Comparison of ENCODE assay signal across 8 cellular contexts in the genomic region with DNA sequence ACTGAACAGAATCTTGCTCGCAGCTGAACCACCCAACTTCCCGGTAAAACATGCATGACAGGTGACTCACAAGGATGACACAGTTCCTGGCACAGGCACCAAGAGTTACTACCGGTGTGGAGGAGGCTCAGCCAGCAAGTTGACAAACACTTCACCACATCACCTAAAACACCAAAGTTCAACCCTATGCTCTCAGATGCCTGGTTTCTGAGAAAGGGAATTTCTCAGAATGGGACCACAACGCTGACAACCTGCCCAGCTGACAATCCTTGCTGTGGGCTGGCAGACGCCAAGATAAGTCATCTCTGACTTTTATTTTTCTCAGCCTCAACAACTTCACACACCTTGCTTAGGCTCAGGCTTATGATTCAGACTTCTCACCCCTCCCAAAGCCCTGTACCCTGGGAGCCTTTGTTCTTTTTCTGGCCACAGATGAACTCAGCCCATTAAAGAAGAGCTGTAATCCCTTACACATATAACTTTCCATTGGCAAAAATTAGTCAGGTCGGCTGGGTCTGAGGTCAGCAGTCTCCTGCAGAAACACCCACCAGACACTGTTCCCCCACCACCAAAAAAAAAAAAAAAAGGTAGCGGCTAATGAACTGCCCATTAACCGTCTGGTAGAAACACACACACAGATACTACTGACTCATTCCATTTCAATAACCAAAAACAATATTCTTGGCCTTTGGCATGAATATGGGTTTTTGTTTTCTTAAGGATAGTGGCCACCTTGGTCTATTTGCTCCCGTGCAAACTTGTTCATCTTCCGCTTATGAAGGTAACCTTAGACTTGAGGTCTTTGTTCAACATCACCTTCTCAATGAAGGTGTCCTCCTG. TPM values are rescaled to one million over a fixed set of nuclear protein-coding genes. Genes with fewer than 3 reads are reported as not detected.
DNase-seq lines count a peak whose midpoint lies in the region; ATAC-seq and TF ChIP-seq lines count a peak whose summit lies in the region.

No MANE protein-coding gene starts in this region.

- TF ChIP-seq CTCF in CD4-positive, alpha-beta T cell (IDR thresholded peaks at IDR 0.05), result no peak
- TF ChIP-seq CTCF in A673 (conservative IDR thresholded peaks at IDR 0.05; ENCODE audit: low read depth, low read length), result no peak

- H3K9me3 ChIP-seq in CD4-positive, alpha-beta T cell (ENCODE audit: control insufficient read depth, low read length), result no peaks in the 10 kb centered on the region
- no peaks in the 10 kb centered on the region for H3K9me3 ChIP-seq in A673 (ENCODE audit: low read depth, low read length, poor library complexity, severe bottlenecking)

- no peaks in the 10 kb centered on the region for H3K27me3 Mint-ChIP-seq in CD4-positive, alpha-beta T cell
- no peaks in the 10 kb centered on the region for H3K27me3 Mint-ChIP-seq in activated T-cell treated with anti-CD3 and anti-CD28 coated beads, Interleukin-2, amount 50 U/mL, for 24 hours

- H3K27me3 ChIP-seq in CD4-positive, alpha-beta T cell (ENCODE audit: control insufficient read depth, insufficient read depth, low read length), result no peaks in the 10 kb centered on the region
- H3K27me3 ChIP-seq in A673 (replicated peaks; ENCODE audit: insufficient read depth, low read depth, low read length, poor library complexity), result no peaks in the 10 kb centered on the region

- peaks cover 3% of the 10 kb centered on the region for H3K9me3 Mint-ChIP-seq in CD4-positive, alpha-beta T cell
- H3K9me3 Mint-ChIP-seq in activated T-cell treated with anti-CD3 and anti-CD28 coated beads, Interleukin-2, amount 50 U/mL, for 24 hours, result peaks cover 14% of the 10 kb centered on the region

- no peaks in the 10 kb centered on the region for H3K4me1 ChIP-seq in A673 (ENCODE audit: insufficient read depth, low read length, poor library complexity, severe bottlenecking)

- H3K4me1 Mint-ChIP-seq in CD4-positive, alpha-beta T cell (ENCODE audit: low read depth), result peaks cover 42% of the 10 kb centered on the region
- H3K4me1 Mint-ChIP-seq in activated T-cell treated with anti-CD3 and anti-CD28 coated beads, Interleukin-2, amount 50 U/mL, for 24 hours (ENCODE audit: low read depth), result peaks cover 58% of the 10 kb centered on the region

- H3K27ac ChIP-seq in CD4-positive, alpha-beta T cell (ENCODE audit: low read depth, low read length), result no peak overlapping the region
- no peak overlapping the region for H3K27ac ChIP-seq in A673 (ENCODE audit: low read depth, low read length, poor library complexity, severe bottlenecking)

- H3K27ac Mint-ChIP-seq in CD4-positive, alpha-beta T cell, result peak overlapping the region; percentile 72
- peak overlapping the region; percentile 97 for H3K27ac Mint-ChIP-seq in activated T-cell treated with anti-CD3 and anti-CD28 coated beads, Interleukin-2, amount 50 U/mL, for 24 hours

- CTCF ChIA-PET in CD4-positive, alpha-beta T cell (lab: Charles Lee), result interaction anchor here (1.1 kb wide), 1 partner anchor 9 kb away, joined by 3 read pairs; no protein-coding TSS in a partner anchor
- CTCF ChIA-PET in A673 (lab: Charles Lee), result no interaction called here

- peak; percentile 88 for ATAC-seq in CD4-positive, alpha-beta T cell (ENCODE audit: poor library complexity)

- intact Hi-C loops in CD4-positive, alpha-beta T cell (cut with DNase I, micrococcal nuclease), result loop anchor here in 1 of 2 experiments (5.0 kb wide), 2 partner anchors 42 to 152 kb away; no protein-coding TSS in a partner anchor
- intact Hi-C loops in A673 (cut with micrococcal nuclease; ENCODE audit: unreplicated experiment), result no loop called here

- POLR2A ChIA-PET in CD4-positive, alpha-beta T cell (lab: Charles Lee), result interaction anchor here (0.9 to 3.2 kb wide), 4 partner anchors 11 to 204 kb away, joined by 3 to 12 read pairs (median 5); a partner anchor contains a TSS
- POLR2A ChIA-PET in A673 (lab: Charles Lee; ENCODE audit: low non-redundant PET), result no interaction called here

- no peak overlapping the region for H3K4me3 ChIP-seq in A673 (ENCODE audit: low read depth, low read length, poor library complexity, severe bottlenecking)

- no peaks in the 10 kb centered on the region for H3K36me3 ChIP-seq in A673 (ENCODE audit: insufficient read depth, low read length, poor library complexity, severe bottlenecking)

- H3K36me3 Mint-ChIP-seq in CD4-positive, alpha-beta T cell (ENCODE audit: low read depth), result no peaks in the 10 kb centered on the region
- H3K36me3 Mint-ChIP-seq in activated T-cell treated with anti-CD3 and anti-CD28 coated beads, Interleukin-2, amount 50 U/mL, for 24 hours (ENCODE audit: low read depth), result peaks cover 9% of the 10 kb centered on the region

- peak overlapping the region; percentile 21 for H3K4me3 Mint-ChIP-seq in CD4-positive, alpha-beta T cell
- peak overlapping the region; percentile 61 for H3K4me3 Mint-ChIP-seq in activated T-cell treated with anti-CD3 and anti-CD28 coated beads, Interleukin-2, amount 50 U/mL, for 24 hours

- BruUV-seq in A673 (replicated peaks; lab: Mats Ljungman, UMichigan), result no TSS peak

- DNase-seq in CD4-positive, alpha-beta T cell, result peak; percentile 37 to 83 (median 66)
- peak; percentile 91 for DNase-seq in M059J (ENCODE audit: low read depth)
- peak; percentile 72 for DNase-seq in activated T-cell treated with anti-CD3 and anti-CD28 coated beads, Interleukin-2, amount 50 U/mL, for 24 hours
- DNase-seq in iris pigment epithelial cell (ENCODE audit: low read depth), result peak; percentile 92
- DNase-seq in stimulated activated CD8-positive, alpha-beta memory T cell treated with anti-CD3 and anti-CD28 coated beads, Interleukin-4, amount 100 ng/mL, for 24 hours (ENCODE audit: low read depth), result peak; percentile 53
- DNase-seq in A673 (ENCODE audit: low spot score), result no peak
- DNase-seq in COLO829 (ENCODE audit: low spot score), result no peak
- no peak for DNase-seq in iPS-NIHi7 (ENCODE audit: extremely low spot score)

RNA-seq across cellular contexts. Expression of a gene that starts 10.8 kb away (rescaled TPM):
- total RNA-seq in CD4-positive, alpha-beta T cell, result 10 to 100 TPM; 39.6 to 39.8 TPM
- total RNA-seq in M059J (2014; rRNA removed; shearing (Covaris generic)), result 0.17 and 0.30 TPM in 2 replicates
- 9.6 and 14.3 TPM in 2 replicates for total RNA-seq in A673 (2021)

Comparison
In these comparisons a context has a peak if more than half of its experiments do, and no peak if none do; other contexts are left out.
1. DNase-seq: peak in CD4-positive, alpha-beta T cell (10 of 10), M059J (single experiment), activated T-cell treated with anti-CD3 and anti-CD28 coated beads, Interleukin-2, amount 50 U/mL, for 24 hours (single experiment), iris pigment epithelial cell (single experiment) and stimulated activated CD8-positive, alpha-beta memory T cell treated with anti-CD3 and anti-CD28 coated beads, Interleukin-4, amount 100 ng/mL, for 24 hours (single experiment); none in A673 (single experiment), COLO829 (single experiment) and iPS-NIHi7 (single experiment).